ENCODE assay signal across 30 cellular contexts in the genomic region with DNA sequence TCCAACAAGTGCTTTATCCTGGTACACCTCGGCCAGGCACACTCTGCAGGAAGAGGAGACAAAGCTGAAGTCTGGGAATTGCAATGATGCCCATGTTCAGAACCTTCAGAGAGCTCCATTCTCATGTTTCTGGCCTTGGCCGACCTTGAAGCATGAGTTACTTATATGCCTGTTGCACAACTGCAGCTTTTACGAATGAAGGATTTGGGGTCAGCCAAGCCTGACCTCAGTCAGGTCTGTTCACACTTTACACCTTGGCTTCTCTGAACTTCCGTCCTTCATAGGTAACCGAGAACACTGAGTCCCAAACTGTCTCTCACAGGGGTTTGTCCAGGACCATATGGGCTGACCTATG.
"Had no signal": no experiment of that assay in that cellular context is flagged by ENCODE, and none has a peak within 500 bp of the region (broad histone marks: within the 10 kb centered on the region; RNA-seq: fewer than 3 reads in every experiment).

No MANE protein-coding gene starts in this region.

- DNase-seq: caudate nucleus; cerebellar nuclear complex; colonic mucosa; effector CD8-positive, alpha-beta T cell; endodermal cell; foreskin keratinocyte; hypothalamus; immature natural killer cell; left ventricle myocardium superior; mucosa of descending colon; naive B cell; sigmoid colon; stimulated activated CD4-positive, alpha-beta T cell treated with anti-CD3 and anti-CD28 coated beads, Interleukin-15, amount 100 ng/mL, for 24 hours; stimulated activated CD4-positive, alpha-beta T cell treated with anti-CD3 and anti-CD28 coated beads, Interleukin-2, amount 100 ng/mL, for 48 hours; stimulated activated naive B cell treated with anti-CD40 and anti-IgM and Interleukin-4, amounts not matched to agents 10 μg/mL and 1 μg/mL and 100 μg/mL, for 72 hours; transverse colon had no signal

- H2AFZ ChIP-seq: parathyroid adenoma had no signal

- H3K27me3 ChIP-seq: colonic mucosa, foreskin keratinocyte, neutrophil, sigmoid colon, transverse colon, vagina had no signal

- H3K4me3 Mint-ChIP-seq: dendritic cell treated with granulocyte-macrophage colony-stimulating factor and Interleukin-4, amounts not matched to agents 40 ng/mL and 50 ng/mL, for 4 days; endodermal cell; immature natural killer cell; memory B cell; naive B cell; natural killer cell treated with Interleukin-12 subunit alpha and Interleukin-12 subunit beta and Interleukin-15 and Interleukin-18, amount 100 ng/mL, for 72 hours; neural crest cell; stimulated activated naive B cell treated with anti-CD40 and anti-IgM and Interleukin-4, amounts not matched to agents 10 μg/mL and 1 μg/mL and 100 μg/mL, for 72 hours; stimulated activated naive CD8-positive, alpha-beta T cell treated with anti-CD3 and anti-CD28 coated beads, Interleukin-15, Interleukin-2, amounts not matched to agents 100 ng/mL and 50 ng/mL, for 24 hours had no signal

- H3K9ac ChIP-seq: parathyroid adenoma had no signal

- H3K9me3 ChIP-seq: colonic mucosa, mucosa of descending colon, neutrophil, sigmoid colon, thoracic aorta, transverse colon, vagina had no signal

- H3K27ac ChIP-seq: colonic mucosa, epithelial cell of prostate, foreskin keratinocyte, neutrophil, parathyroid adenoma, sigmoid colon, skin epidermis, thoracic aorta, transverse colon, vagina had no signal

- H3K4me1 Mint-ChIP-seq: endodermal cell; immature natural killer cell; memory B cell; neural crest cell; stimulated activated naive B cell treated with anti-CD40 and anti-IgM and Interleukin-4, amounts not matched to agents 10 μg/mL and 1 μg/mL and 100 μg/mL, for 72 hours had no signal

- H3K79me2 ChIP-seq: parathyroid adenoma had no signal

- H3K27me3 Mint-ChIP-seq: dendritic cell treated with granulocyte-macrophage colony-stimulating factor and Interleukin-4, amounts not matched to agents 40 ng/mL and 50 ng/mL, for 4 days; memory B cell; naive B cell; natural killer cell treated with Interleukin-12 subunit alpha and Interleukin-12 subunit beta and Interleukin-15 and Interleukin-18, amount 100 ng/mL, for 72 hours; progenitor cell of endocrine pancreas; stimulated activated naive B cell treated with anti-CD40 and anti-IgM and Interleukin-4, amounts not matched to agents 10 μg/mL and 1 μg/mL and 100 μg/mL, for 72 hours; stimulated activated naive CD8-positive, alpha-beta T cell treated with anti-CD3 and anti-CD28 coated beads, Interleukin-15, Interleukin-2, amounts not matched to agents 100 ng/mL and 50 ng/mL, for 24 hours had no signal

- H3K4me3 ChIP-seq: colonic mucosa, lung, mucosa of descending colon, sigmoid colon, skin epidermis, thoracic aorta, transverse colon, vagina had no signal

- H3K27ac Mint-ChIP-seq: dendritic cell treated with granulocyte-macrophage colony-stimulating factor and Interleukin-4, amounts not matched to agents 40 ng/mL and 50 ng/mL, for 4 days; memory B cell; natural killer cell treated with Interleukin-12 subunit alpha and Interleukin-12 subunit beta and Interleukin-15 and Interleukin-18, amount 100 ng/mL, for 72 hours; progenitor cell of endocrine pancreas; stimulated activated naive B cell treated with anti-CD40 and anti-IgM and Interleukin-4, amounts not matched to agents 10 μg/mL and 1 μg/mL and 100 μg/mL, for 72 hours; stimulated activated naive CD8-positive, alpha-beta T cell treated with anti-CD3 and anti-CD28 coated beads, Interleukin-15, Interleukin-2, amounts not matched to agents 100 ng/mL and 50 ng/mL, for 24 hours had no signal

- H3K4me1 ChIP-seq: colonic mucosa, foreskin keratinocyte, parathyroid adenoma, sigmoid colon, transverse colon, vagina had no signal

- H3K9me3 Mint-ChIP-seq: dendritic cell treated with granulocyte-macrophage colony-stimulating factor and Interleukin-4, amounts not matched to agents 40 ng/mL and 50 ng/mL, for 4 days; endodermal cell; immature natural killer cell; memory B cell; naive B cell; natural killer cell treated with Interleukin-12 subunit alpha and Interleukin-12 subunit beta and Interleukin-15 and Interleukin-18, amount 100 ng/mL, for 72 hours; neural crest cell; stimulated activated naive B cell treated with anti-CD40 and anti-IgM and Interleukin-4, amounts not matched to agents 10 μg/mL and 1 μg/mL and 100 μg/mL, for 72 hours; stimulated activated naive CD8-positive, alpha-beta T cell treated with anti-CD3 and anti-CD28 coated beads, Interleukin-15, Interleukin-2, amounts not matched to agents 100 ng/mL and 50 ng/mL, for 24 hours had no signal

- ATAC-seq: foreskin keratinocyte; left ventricle myocardium superior; mucosa of descending colon; natural killer cell treated with Interleukin-12 subunit alpha and Interleukin-12 subunit beta and Interleukin-15 and Interleukin-18, amount 100 ng/mL, for 72 hours; right cardiac atrium; stimulated activated naive B cell treated with anti-CD40 and anti-IgM and Interleukin-4, amounts not matched to agents 10 μg/mL and 1 μg/mL and 100 μg/mL, for 72 hours had no signal
